8 cellular contexts compared by ENCODE assay signal in the genomic region with DNA sequence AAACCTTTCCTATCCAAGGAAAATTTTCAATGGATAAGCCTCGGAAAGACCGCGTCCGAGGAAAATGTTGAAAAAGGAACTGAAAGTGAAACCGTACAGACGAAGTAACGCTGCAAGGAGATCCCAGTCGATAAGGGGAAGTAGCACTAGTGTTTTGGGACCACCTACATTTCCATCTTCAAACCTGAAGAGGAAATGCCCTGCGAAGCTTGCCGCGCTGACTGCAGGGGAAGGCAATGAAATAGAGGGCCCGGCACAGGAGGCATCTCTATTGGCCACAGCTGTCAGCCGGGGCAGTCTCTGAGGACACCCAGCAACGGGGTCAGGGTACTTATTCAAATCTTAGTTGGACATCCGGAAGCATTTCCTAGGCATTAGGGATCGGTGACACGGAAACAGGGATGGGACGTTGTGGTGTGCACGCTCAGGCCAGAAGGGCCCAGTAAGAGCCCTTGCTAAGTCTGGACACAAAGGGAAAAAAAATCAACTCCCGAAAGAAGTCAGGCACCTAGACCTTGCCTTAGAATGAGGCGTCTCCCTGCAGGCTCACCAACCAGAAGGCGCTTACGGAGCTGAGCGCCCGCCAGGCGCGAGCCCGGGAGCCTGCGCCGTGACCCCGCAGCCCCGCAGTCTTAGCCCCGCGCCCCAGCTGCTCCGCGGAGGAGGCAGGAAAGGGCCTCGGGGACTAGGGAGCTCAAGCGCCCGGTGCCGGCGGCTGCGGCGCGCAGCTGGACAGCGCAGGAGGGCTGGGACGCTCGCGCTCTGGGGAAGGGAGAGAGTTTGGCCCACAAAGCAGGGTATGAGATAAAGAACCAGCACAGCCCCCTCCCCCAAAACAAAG. TPM values are rescaled to one million over a fixed set of nuclear protein-coding genes. Genes with fewer than 3 reads are reported as not detected.
DNase-seq lines count a peak whose midpoint lies in the region; ATAC-seq and TF ChIP-seq lines count a peak whose summit lies in the region.

No MANE protein-coding gene starts in this region.

- H3K27ac ChIP-seq in breast epithelium, result peak overlapping the region; percentile 91 to 96
- peak overlapping the region; percentile 96 for H3K27ac ChIP-seq in iPS-20b (ENCODE audit: low read length)

- peak overlapping the region; percentile 89 for H3K9ac ChIP-seq in iPS-20b (ENCODE audit: low read depth, low read length)
- peak overlapping the region; percentile 96 for H3K9ac ChIP-seq in skeletal muscle satellite cell (ENCODE audit: low read depth, low read length)

- H3K4me1 ChIP-seq in breast epithelium, result no peaks in the 10 kb centered on the region
- H3K4me1 ChIP-seq in iPS-20b (ENCODE audit: insufficient read depth, low read length), result peaks cover 2% of the 10 kb centered on the region; the same call in 1 of the 2 replicates
- H3K4me1 ChIP-seq in skeletal muscle satellite cell (ENCODE audit: control insufficient read depth, insufficient read depth, low read length), result peaks cover 10% of the 10 kb centered on the region

- TF ChIP-seq POLR2A in breast epithelium (IDR thresholded peaks at IDR 0.05), result no peak

- ATAC-seq in HG02798 (IDR thresholded peaks at IDR 0.05; ENCODE audit: poor library complexity, unreplicated experiment), result peak; percentile 39

- H3K9me3 ChIP-seq in breast epithelium (no peaks in the 10 kb centered on the region), iPS-20b (ENCODE audit: insufficient read depth, low read depth, low read length) (peaks cover 2% of the 10 kb centered on the region; the same call in 1 of the 2 replicates), skeletal muscle satellite cell (replicated peaks; ENCODE audit: low read length) (peaks cover 5% of the 10 kb centered on the region)

- no peaks in the 10 kb centered on the region for H3K27me3 ChIP-seq in breast epithelium
- H3K27me3 ChIP-seq in iPS-20b (ENCODE audit: insufficient read depth, low read length), result peaks cover 28% of the 10 kb centered on the region
- H3K27me3 ChIP-seq in skeletal muscle satellite cell (ENCODE audit: control insufficient read depth, insufficient read depth, low read length), result no peaks in the 10 kb centered on the region

- H3K36me3 ChIP-seq in breast epithelium, result no peaks in the 10 kb centered on the region
- peaks cover 33% of the 10 kb centered on the region for H3K36me3 ChIP-seq in iPS-20b (ENCODE audit: insufficient read depth, low read depth, low read length)
- H3K36me3 ChIP-seq in skeletal muscle satellite cell (ENCODE audit: insufficient read depth, low read length), result peaks cover 23% of the 10 kb centered on the region

- H3K4me3 ChIP-seq in breast epithelium (peak overlapping the region; percentile 81 to 94 (median 92)), iPS-20b (ENCODE audit: low read length) (peak overlapping the region; percentile 86), skeletal muscle satellite cell (ENCODE audit: low read length) (peak overlapping the region; percentile 97)

- intact Hi-C loops in breast epithelium (cut with DNase I; ENCODE audit: low total_unique reads), result no loop called here

- DNase-seq in NK-92 treated with Interleukin-12 subunit alpha and Interleukin-12 subunit beta, amount 100 ng/mL, for 24 hours (lab: John Stamatoyannopoulos, UW), result peak; percentile 74
- no peak for DNase-seq in NK-92 (lab: John Stamatoyannopoulos, UW; ENCODE audit: unreplicated experiment)
- DNase-seq in NCI-H146 treated with DMSO at 0.1 percent for 48 hours (lab: John Stamatoyannopoulos, UW; ENCODE audit: unreplicated experiment), result peak; percentile 77
- DNase-seq in T-helper 22 cell (ENCODE audit: low read depth), result peak; percentile 43
- DNase-seq in breast epithelium (ENCODE audit: low spot score in 2 of 2), result peak; percentile 40 to 56

- H3K4me2 ChIP-seq in skeletal muscle satellite cell (ENCODE audit: low read length), result peak overlapping the region; percentile 96

- no peak for TF ChIP-seq CTCF in breast epithelium (IDR thresholded peaks at IDR 0.05)

RNA-seq across cellular contexts. Expression of gene USF1, which starts 0.6 kb away (rescaled TPM):
- total RNA-seq in breast epithelium, result 10 to 100 TPM; 64.5 to 70.8 (median 64.6) TPM
- 41.9 and 44.1 TPM in 2 replicates for total RNA-seq in skeletal muscle satellite cell (2012; rRNA removed)

RNA-seq across cellular contexts. Expression of gene TSTD1, which starts 6.4 kb away (rescaled TPM):
- 100 to 1,000 TPM in 2 of 3 donors, 10 to 100 TPM in 1; 57.3 to 217 (median 109) TPM for total RNA-seq in breast epithelium
- 0.76 and 5.0 TPM in 2 replicates for total RNA-seq in skeletal muscle satellite cell (2012; rRNA removed)

RNA-seq across cellular contexts. Expression of gene F11R, which starts 24.2 kb away (rescaled TPM):
- 10 to 100 TPM; 41.1 to 74.3 (median 48.8) TPM for total RNA-seq in breast epithelium
- total RNA-seq in skeletal muscle satellite cell (2012; rRNA removed), result 0.76 and 1.5 TPM in 2 replicates

RNA-seq across cellular contexts. Expression of gene ARHGAP30, which starts 24.6 kb away (rescaled TPM):
- total RNA-seq in breast epithelium, result 10 to 100 TPM in 1 of 3 donors, 1 to 10 TPM in 2; 5.2 to 16.5 (median 7.9) TPM
- total RNA-seq in skeletal muscle satellite cell (2012; rRNA removed), result not detected in 2 replicates

RNA-seq across cellular contexts. Expression of gene NECTIN4, which starts 44.2 kb away (rescaled TPM):
- 10 to 100 TPM in 2 of 3 donors, not detected in 1; 28.5 to 56.3 TPM for total RNA-seq in breast epithelium
- total RNA-seq in skeletal muscle satellite cell (2012; rRNA removed), result 0.25 and 0.66 TPM in 2 replicates
